11 cellular contexts compared by ENCODE assay signal in genomic region chr21:35217504-35218060, GRCh38.
DNase-seq lines count a peak whose midpoint lies in the region; ATAC-seq and TF ChIP-seq lines count a peak whose summit lies in the region.
"Had no signal": no experiment of that assay in that cellular context is flagged by ENCODE, and none has a peak within 500 bp of the region (broad histone marks: within the 10 kb centered on the region; RNA-seq: fewer than 3 reads in every experiment).

No MANE protein-coding gene starts in this region.

- H3K27me3 Mint-ChIP-seq in activated T-cell treated with anti-CD3 and anti-CD28 coated beads, Interleukin-2, amount 50 U/mL, for 24 hours: no peaks in the 10 kb centered on the region

- POLR2A ChIA-PET in PC-9 (lab: Charles Lee; ENCODE audit: unreplicated experiment): no interaction called here

- no peak for DNase-seq in activated T-cell treated with anti-CD3 and anti-CD28 coated beads, Interleukin-2, amount 50 U/mL, for 24 hours
- no peak for DNase-seq in activated T-cell treated with anti-CD3 and anti-CD28 coated beads for 4 hours
- peak; percentile 88 to 100 for DNase-seq in PC-9
- no peak for DNase-seq in stimulated activated naive CD8-positive, alpha-beta T cell treated with anti-CD3 and anti-CD28 coated beads, Interleukin-15, Interleukin-2, amounts not matched to agents 100 U/mL and 50 U/mL, for 24 hours
- no peak for DNase-seq in GF-D8 (lab: John Stamatoyannopoulos, UW)
- DNase-seq: activated CD8-positive, alpha-beta memory T cell treated with anti-CD3 and anti-CD28 coated beads, Interleukin-2, amount 50 U/mL, for 48 hours; heart left ventricle; small intestine had no signal

- H3K4me2 ChIP-seq in PC-9: peak overlapping the region; percentile 62

- H3K4me3 Mint-ChIP-seq in activated T-cell treated with anti-CD3 and anti-CD28 coated beads, Interleukin-2, amount 50 U/mL, for 24 hours: no peak overlapping the region

- intact Hi-C loops in PC-9 (cut with micrococcal nuclease; ENCODE audit: unreplicated experiment): loop anchor here (1.0 kb wide), 6 partner anchors 9 to 329 kb away; no protein-coding TSS in a partner anchor

- peak overlapping the region; percentile 100 for H3K27ac ChIP-seq in PC-9
- H3K27ac ChIP-seq: heart left ventricle had no signal

- no TSS peak for BruUV-seq in PC-9 (replicated peaks; lab: Mats Ljungman, UMichigan)

- no peaks in the 10 kb centered on the region for H3K27me3 ChIP-seq in PC-9 (ENCODE audit: insufficient read depth, low read depth)
- H3K27me3 ChIP-seq: heart left ventricle had no signal

- no peak for TF ChIP-seq CTCF in PC-9 (conservative IDR thresholded peaks at IDR 0.05)

- peaks cover 55% of the 10 kb centered on the region for H3K4me1 ChIP-seq in PC-9 (replicated peaks; ENCODE audit: insufficient read depth)

- CTCF ChIA-PET in PC-9 (lab: Charles Lee): interaction anchor here (0.7 kb wide), 1 partner anchor 79 kb away, joined by 10 read pairs; no protein-coding TSS in a partner anchor

- H3K4me1 Mint-ChIP-seq in activated T-cell treated with anti-CD3 and anti-CD28 coated beads, Interleukin-2, amount 50 U/mL, for 24 hours (ENCODE audit: low read depth): peaks cover 45% of the 10 kb centered on the region

- H3K27ac Mint-ChIP-seq in activated T-cell treated with anti-CD3 and anti-CD28 coated beads, Interleukin-2, amount 50 U/mL, for 24 hours: peak overlapping the region; percentile 70

- H4K20me1 ChIP-seq in PC-9 (ENCODE audit: insufficient read depth): no peaks in the 10 kb centered on the region

- no peaks in the 10 kb centered on the region for H3K9me2 ChIP-seq in PC-9 (ENCODE audit: insufficient read depth)

- no peaks in the 10 kb centered on the region for H3K36me3 Mint-ChIP-seq in activated T-cell treated with anti-CD3 and anti-CD28 coated beads, Interleukin-2, amount 50 U/mL, for 24 hours (ENCODE audit: low read depth)

- ATAC-seq in esophagus mucosa (peak; percentile 94), HG03196 (IDR thresholded peaks at IDR 0.05; ENCODE audit: unreplicated experiment) (no peak), GM21717 (IDR thresholded peaks at IDR 0.05; ENCODE audit: unreplicated experiment) (no peak)
- ATAC-seq in stimulated activated naive CD8-positive, alpha-beta T cell treated with anti-CD3 and anti-CD28 coated beads, Interleukin-15, Interleukin-2, amounts not matched to agents 100 U/mL and 50 U/mL, for 24 hours: peak; percentile 90

- H3K4me3 ChIP-seq in PC-9: no peak overlapping the region
- H3K4me3 ChIP-seq: heart left ventricle had no signal

- no peaks in the 10 kb centered on the region for H3K36me3 ChIP-seq in PC-9 (ENCODE audit: low read depth)
- H3K36me3 ChIP-seq: heart left ventricle had no signal

- no peaks in the 10 kb centered on the region for H3K79me2 ChIP-seq in PC-9 (ENCODE audit: low read depth)

- H3K9me3 ChIP-seq in PC-9 (ENCODE audit: insufficient read depth, low read depth): no peaks in the 10 kb centered on the region; the same call in 1 of the 2 replicates
- H3K9me3 ChIP-seq: heart left ventricle had no signal

- no peak overlapping the region for H2AFZ ChIP-seq in PC-9

- H3F3A ChIP-seq in PC-9 (ENCODE audit: insufficient read depth, low read depth): peaks cover 28% of the 10 kb centered on the region

- peaks cover 6% of the 10 kb centered on the region for H3K9me3 Mint-ChIP-seq in activated T-cell treated with anti-CD3 and anti-CD28 coated beads, Interleukin-2, amount 50 U/mL, for 24 hours

Comparison
In these comparisons a context has a peak if more than half of its experiments do, and no peak if none do; other contexts are left out.
1. DNase-seq: peak in PC-9 (2 of 2); none in activated T-cell treated with anti-CD3 and anti-CD28 coated beads, Interleukin-2, amount 50 U/mL, for 24 hours (single experiment), activated T-cell treated with anti-CD3 and anti-CD28 coated beads for 4 hours (single experiment), stimulated activated naive CD8-positive, alpha-beta T cell treated with anti-CD3 and anti-CD28 coated beads, Interleukin-15, Interleukin-2, amounts not matched to agents 100 U/mL and 50 U/mL, for 24 hours (single experiment) and GF-D8 (single experiment).
2. ATAC-seq: peak in esophagus mucosa (single experiment) and stimulated activated naive CD8-positive, alpha-beta T cell treated with anti-CD3 and anti-CD28 coated beads, Interleukin-15, Interleukin-2, amounts not matched to agents 100 U/mL and 50 U/mL, for 24 hours (single experiment); none in HG03196 (single experiment) and GM21717 (single experiment).